Comparison of ENCODE assay signal across 8 cellular contexts in the genomic region with DNA sequence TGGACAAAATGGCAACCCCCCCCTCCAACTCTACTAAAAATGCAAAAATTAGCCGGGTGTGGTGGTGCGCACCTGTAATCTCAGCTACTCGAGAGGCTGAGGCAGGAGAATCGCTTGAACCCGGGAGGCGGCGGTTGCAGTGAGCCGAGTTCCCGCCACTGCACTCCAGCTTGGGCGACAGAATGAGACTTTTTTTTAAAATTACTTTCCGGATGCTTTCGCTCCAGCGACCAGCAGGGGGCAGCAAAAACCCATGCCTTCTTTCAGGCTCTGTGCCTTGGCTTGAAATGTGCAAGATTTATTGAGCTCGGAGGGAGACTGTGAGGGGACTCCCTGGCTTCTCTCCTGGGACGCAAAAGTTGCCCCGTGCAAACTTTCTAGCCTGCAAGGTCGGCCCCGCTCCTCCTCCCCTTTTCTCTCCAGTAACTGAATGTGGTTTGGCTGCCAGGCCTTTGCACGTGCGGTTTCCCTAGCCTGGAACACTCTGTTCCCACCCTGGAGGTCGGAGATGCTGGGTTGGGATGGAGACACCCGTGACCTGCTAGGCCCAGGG.
DNase-seq lines count a peak whose midpoint lies in the region; ATAC-seq and TF ChIP-seq lines count a peak whose summit lies in the region.

No MANE protein-coding gene starts in this region.

- peak; percentile 85 for TF ChIP-seq CTCF in GM12864 (IDR thresholded peaks at IDR 0.05; ENCODE audit: low read depth, low read length, missing control alignments)

- DNase-seq in GM12864 (ENCODE audit: low read depth) (no peak), NCI-H1105 treated with DMSO at 0.1 percent for 48 hours (lab: John Stamatoyannopoulos, UW) (peak; percentile 52), UCSD-AML1 (lab: John Stamatoyannopoulos, UW; ENCODE audit: unreplicated experiment) (peak; percentile 74), brain pericyte (ENCODE audit: low read depth, low spot score) (peak; percentile 17), inferior parietal cortex (ENCODE audit: extremely low spot score) (peak; percentile 89)
- DNase-seq in stimulated activated CD4-positive, alpha-beta T cell treated with anti-CD3 and anti-CD28 coated beads, Interleukin-15, amount 100 ng/mL, for 24 hours = peak; percentile 84

- no peak overlapping the region for H3K4me3 ChIP-seq in GM12864 (ENCODE audit: low read depth, low read length)

- ATAC-seq in GM19467 (IDR thresholded peaks at IDR 0.05; ENCODE audit: unreplicated experiment) = no peak
- ATAC-seq in GM19395 (IDR thresholded peaks at IDR 0.05; ENCODE audit: unreplicated experiment) = no peak
